In the genomic region with DNA sequence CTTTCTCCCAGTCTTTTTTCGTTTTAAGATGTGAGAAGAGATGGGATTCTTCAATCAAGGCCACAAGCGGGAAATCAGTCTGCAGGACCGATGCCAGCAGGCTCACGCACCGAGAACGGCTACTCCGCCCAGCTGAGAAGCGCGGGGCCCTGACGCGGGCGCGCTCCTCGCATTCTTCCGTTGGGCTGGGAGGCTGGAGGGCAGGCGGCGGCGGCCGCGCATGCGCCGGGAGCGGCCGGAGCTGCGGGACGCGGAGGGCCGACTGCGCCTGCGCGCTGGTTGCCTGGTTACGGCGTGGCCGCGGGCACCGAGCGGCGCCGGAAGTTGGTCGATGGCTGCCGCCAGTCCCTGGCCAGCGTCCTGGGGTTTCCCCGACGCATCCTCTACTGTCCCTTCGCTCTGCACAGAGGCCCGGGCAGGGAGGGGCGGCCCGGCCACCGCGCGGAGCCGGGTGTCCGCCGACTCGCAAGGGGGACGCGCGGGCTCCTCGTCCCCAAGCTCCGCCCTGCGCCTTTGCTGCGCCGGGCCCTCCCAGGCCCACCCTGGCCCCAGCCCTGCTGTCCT, we compare ENCODE assay signal across 8 cellular contexts. TPM values are rescaled to one million over a fixed set of nuclear protein-coding genes. Genes with fewer than 3 reads are reported as not detected.
DNase-seq lines count a peak whose midpoint lies in the region; ATAC-seq, FAIRE-seq and TF ChIP-seq lines count a peak whose summit lies in the region.

No MANE protein-coding gene starts in this region.

- POLR2A ChIA-PET in endothelial cell of umbilical vein (lab: Charles Lee), result interaction anchor here (1.3 kb wide), 1 partner anchor 142 kb away, joined by 5 read pairs; no protein-coding TSS in a partner anchor

- intact Hi-C loops in endothelial cell of umbilical vein (cut with micrococcal nuclease), result loop anchor here (1.0 to 5.0 kb wide), 3 partner anchors 45 to 229 kb away; partner anchors contain the start of genes DIPK1B and INPP5E

- TF ChIP-seq POLR2A in endothelial cell of umbilical vein (IDR thresholded peaks at IDR 0.05; ENCODE audit: low read depth, low read length), result no peak

- CTCF ChIA-PET in endothelial cell of umbilical vein (lab: Charles Lee), result interaction anchor here (2.0 to 8.5 kb wide), 7 partner anchors 46 to 188 kb away, joined by 9 to 261 read pairs (median 29); no protein-coding TSS in a partner anchor

- H3K4me3 ChIP-seq in endothelial cell of umbilical vein (replicated peaks in 1 of 3; ENCODE audit: insufficient read depth in 1 of 3, low read depth in 1 of 3, low read length in 3 of 3), result peak overlapping the region in 2 of 3 experiments; percentile 31 to 51

- no peaks in the 10 kb centered on the region for H4K20me1 ChIP-seq in endothelial cell of umbilical vein (replicated peaks; ENCODE audit: control insufficient read depth, extremely low read depth, insufficient read depth, low read length)

- H3K27ac ChIP-seq in endothelial cell of umbilical vein (ENCODE audit: insufficient read depth, low read depth, low read length), result peak overlapping the region; percentile 87

- peak overlapping the region; percentile 49 for H2AFZ ChIP-seq in endothelial cell of umbilical vein (ENCODE audit: low read depth, low read length)

- H3K36me3 ChIP-seq in endothelial cell of umbilical vein (ENCODE audit: control insufficient read depth in 2 of 2, extremely low read depth in 1 of 2, insufficient read depth in 2 of 2, low read length in 2 of 2), result no peaks in the 10 kb centered on the region

- dilution Hi-C loops in endothelial cell of umbilical vein (cut with MboI; ENCODE audit: extremely low pct_ligation_motif_present, low sequenced_read_pairs), result loop anchor here (10.0 kb wide), 1 partner anchor 71 kb away; no protein-coding TSS in a partner anchor

- TF ChIP-seq CTCF in endothelial cell of umbilical vein (IDR thresholded peaks at IDR 0.05; ENCODE audit: extremely low read depth in 1 of 2, insufficient read depth in 1 of 2, low read depth in 1 of 2, low read length in 2 of 2), result no peak

- DNase-seq in D341Med (ENCODE audit: low spot score) (peak; percentile 98), HTR-8/SVneo (ENCODE audit: insufficient read length, low spot score) (peak; percentile 95), NOMO-1 treated with dmso at 0.1 percent for 144 hours (lab: John Stamatoyannopoulos, UW; ENCODE audit: unreplicated experiment) (peak; percentile 88), endothelial cell of umbilical vein (ENCODE audit: low read depth, low spot score) (peak; percentile 92), midbrain (lab: John Stamatoyannopoulos, UW) (peak; percentile 91)
- peak; percentile 96 for DNase-seq in activated CD8-positive, alpha-beta memory T cell treated with anti-CD3 and anti-CD28 coated beads, Interleukin-2, amount 50 U/mL, for 4 hours
- DNase-seq in stimulated activated CD8-positive, alpha-beta memory T cell treated with anti-CD3 and anti-CD28 coated beads, Interleukin-15, amount 100 ng/mL, for 48 hours (ENCODE audit: low read depth in 2 of 2), result peak; percentile 94 to 96

- H3K9me3 ChIP-seq in endothelial cell of umbilical vein (replicated peaks; ENCODE audit: control insufficient read depth, insufficient read depth, low read length), result no peaks in the 10 kb centered on the region

- peaks cover 16% of the 10 kb centered on the region for H3K4me1 ChIP-seq in endothelial cell of umbilical vein (ENCODE audit: control insufficient read depth, extremely low read depth, insufficient read depth, low read length)

- H3K9me1 ChIP-seq in endothelial cell of umbilical vein (replicated peaks; ENCODE audit: control insufficient read depth, extremely low read depth, insufficient read depth, low read length), result no peaks in the 10 kb centered on the region

- peak; percentile 54 for ATAC-seq in GM21390 (IDR thresholded peaks at IDR 0.05; ENCODE audit: unreplicated experiment)

- BruUV-seq in endothelial cell of umbilical vein (replicated peaks; lab: Mats Ljungman, UMichigan), result no TSS peak

- peak overlapping the region; percentile 57 for H3K4me2 ChIP-seq in endothelial cell of umbilical vein (ENCODE audit: insufficient read depth, low read length)

- H3K79me2 ChIP-seq in endothelial cell of umbilical vein (ENCODE audit: control insufficient read depth, insufficient read depth, low read length), result peaks cover 37% of the 10 kb centered on the region

- H3K9ac ChIP-seq in endothelial cell of umbilical vein (replicated peaks; ENCODE audit: extremely low read depth, insufficient read depth, low read length), result peak overlapping the region; percentile 89

- H3K27me3 ChIP-seq in endothelial cell of umbilical vein (ENCODE audit: control insufficient read depth in 2 of 2, insufficient read depth in 2 of 2, low read length in 2 of 2), result no peaks in the 10 kb centered on the region

- FAIRE-seq in HTR-8/SVneo (lab: Jason Lieb, UNC) (peak; percentile 77), endothelial cell of umbilical vein (lab: Jason Lieb, UNC) (no peak)

TF ChIP-seq in endothelial cell of umbilical vein, 7 proteins besides CTCF, POLR2A, EP300 and RAD21:
- TF ChIP-seq GATA2 (IDR thresholded peaks at IDR 0.05; ENCODE audit: insufficient read depth, insufficient read length, low read depth, low read length), result no peak
- no peak for TF ChIP-seq MYC (IDR thresholded peaks at IDR 0.05; ENCODE audit: low read depth, low read length)
- no peak for TF ChIP-seq EZH2 (IDR thresholded peaks at IDR 0.05; ENCODE audit: borderline replicate concordance, low read depth, low read length, severe bottlenecking)
- TF ChIP-seq, protein P1, sequence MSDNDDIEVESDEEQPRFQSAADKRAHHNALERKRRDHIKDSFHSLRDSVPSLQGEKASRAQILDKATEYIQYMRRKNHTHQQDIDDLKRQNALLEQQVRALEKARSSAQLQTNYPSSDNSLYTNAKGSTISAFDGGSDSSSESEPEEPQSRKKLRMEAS (IDR thresholded peaks at IDR 0.05; ENCODE audit: insufficient read depth, insufficient read length), result no peak
- TF ChIP-seq FOS (IDR thresholded peaks at IDR 0.05; ENCODE audit: borderline replicate concordance, insufficient read depth, low read length), result no peak
- TF ChIP-seq JUN (IDR thresholded peaks at IDR 0.05; ENCODE audit: borderline replicate concordance, insufficient read depth, insufficient read length, low read depth), result no peak
- peak; percentile 14 for TF ChIP-seq POLR2AphosphoS5 (IDR thresholded peaks at IDR 0.05; ENCODE audit: insufficient read depth, low read depth, low read length)

RNA-seq across cellular contexts. Expression of gene SEC16A, which starts 0.8 kb away (rescaled TPM):
- total RNA-seq in endothelial cell of umbilical vein, result 76.7 and 80.6 TPM in 2 replicates
- 33.5 and 34.5 TPM in 2 replicates for polyA plus RNA-seq in endothelial cell of umbilical vein
- 38.4 and 38.9 TPM in 2 replicates for polyA plus RNA-seq in endothelial cell of umbilical vein (2011; cell fraction: cytosol; rRNA removed)
- 116 and 118 TPM in 2 replicates for polyA plus RNA-seq in endothelial cell of umbilical vein (2011; cell fraction: nucleus; rRNA removed)
- 61.7 and 62.2 TPM in 2 replicates for polyA plus RNA-seq in endothelial cell of umbilical vein (2012)
- 41.8 and 45.2 TPM in 2 replicates for polyA minus RNA-seq in endothelial cell of umbilical vein
- 46.3 TPM for polyA minus RNA-seq in endothelial cell of umbilical vein (2011; cell fraction: cytosol; rRNA and poly(A)+ RNA removed)
- 40.9 and 44.0 TPM in 2 replicates for polyA minus RNA-seq in endothelial cell of umbilical vein (2011; cell fraction: nucleus; rRNA and poly(A)+ RNA removed)

RNA-seq across cellular contexts. Expression of gene INPP5E, which starts 44.0 kb away (rescaled TPM):
- total RNA-seq in endothelial cell of umbilical vein, result 22.9 and 24.5 TPM in 2 replicates
- polyA plus RNA-seq in endothelial cell of umbilical vein, result 15.0 and 17.1 TPM in 2 replicates
- polyA plus RNA-seq in endothelial cell of umbilical vein (2011; cell fraction: cytosol; rRNA removed), result 10.2 and 12.4 TPM in 2 replicates
- 49.6 and 50.0 TPM in 2 replicates for polyA plus RNA-seq in endothelial cell of umbilical vein (2011; cell fraction: nucleus; rRNA removed)
- 10.9 and 15.1 TPM in 2 replicates for polyA plus RNA-seq in endothelial cell of umbilical vein (2012)
- polyA minus RNA-seq in endothelial cell of umbilical vein, result 8.5 and 9.1 TPM in 2 replicates
- 6.8 TPM for polyA minus RNA-seq in endothelial cell of umbilical vein (2011; cell fraction: cytosol; rRNA and poly(A)+ RNA removed)
- polyA minus RNA-seq in endothelial cell of umbilical vein (2011; cell fraction: nucleus; rRNA and poly(A)+ RNA removed), result 10.5 and 15.5 TPM in 2 replicates

Comparison
In these comparisons a context has a peak if more than half of its experiments do, and no peak if none do; other contexts are left out.
1. Peak in every context shown above with its lines: DNase-seq, ATAC-seq, H3K4me3 ChIP-seq and H3K27ac ChIP-seq.